In the genomic region with DNA sequence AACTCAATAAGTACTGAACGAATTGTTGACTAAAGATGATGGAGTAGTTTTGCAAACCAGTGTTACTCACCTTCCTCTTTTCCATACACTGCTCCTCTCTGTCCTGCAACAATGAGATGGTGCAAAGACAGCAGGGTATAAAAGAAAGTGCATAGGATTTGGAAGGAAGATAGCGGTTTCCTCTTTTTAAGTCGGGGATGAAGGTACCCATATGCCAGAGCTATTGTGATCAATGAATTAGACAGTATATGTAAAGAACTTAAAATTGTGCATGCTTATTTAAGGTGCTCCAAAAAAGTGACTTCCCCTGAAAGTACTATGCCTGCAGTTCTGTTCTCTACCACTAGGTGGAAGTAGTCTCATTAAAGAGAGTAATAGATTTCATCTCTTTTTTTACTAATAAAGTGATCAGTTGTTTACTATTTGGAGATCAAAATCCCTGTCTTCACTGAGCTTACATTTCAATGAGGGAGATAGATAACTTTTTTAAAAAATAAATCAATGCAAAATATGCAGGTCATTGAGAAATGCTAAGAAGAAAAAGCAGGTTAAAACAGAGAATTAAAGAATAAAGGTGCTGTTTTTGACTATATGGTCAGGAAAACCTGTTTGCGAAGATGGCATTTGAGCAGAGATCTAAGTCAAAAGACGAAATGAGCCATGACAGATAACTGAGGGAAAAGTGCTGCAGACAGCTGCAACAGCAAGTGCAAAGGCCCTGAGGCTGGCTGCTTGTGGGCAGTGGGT, we compare ENCODE assay signal across 8 cellular contexts.
A peak's percentile ranks its signal among the peaks of the same experiment; 100 is the strongest.
DNase-seq lines count a peak whose midpoint lies in the region; ATAC-seq, FAIRE-seq and TF ChIP-seq lines count a peak whose summit lies in the region.

No MANE protein-coding gene starts in this region.

- H3K36me3 ChIP-seq in A673 (ENCODE audit: insufficient read depth, low read length, poor library complexity, severe bottlenecking), result no peaks in the 10 kb centered on the region

- TF ChIP-seq CTCF in A673 (conservative IDR thresholded peaks at IDR 0.05; ENCODE audit: low read depth, low read length), result peak; percentile 83
- TF ChIP-seq CTCF in GM12875 (IDR thresholded peaks at IDR 0.05; ENCODE audit: borderline replicate concordance, insufficient read depth, low read depth, low read length), result peak; percentile 59; the same call in 1 of the 2 replicates
- TF ChIP-seq CTCF in foreskin keratinocyte (conservative IDR thresholded peaks at IDR 0.05), result peak; percentile 83

- FAIRE-seq in HTR-8/SVneo (lab: Jason Lieb, UNC) (no peak), H54 (lab: Jason Lieb, UNC) (no peak)

- H3K4me3 ChIP-seq in A673 (ENCODE audit: low read depth, low read length, poor library complexity, severe bottlenecking), result no peak overlapping the region
- no peak overlapping the region for H3K4me3 ChIP-seq in GM12875 (ENCODE audit: low read depth, low read length)

- CTCF ChIA-PET in A673 (lab: Charles Lee), result no interaction called here

- ATAC-seq in foreskin keratinocyte, result no peak
- ATAC-seq in GM18907 (IDR thresholded peaks at IDR 0.05; ENCODE audit: unreplicated experiment), result no peak

- no peaks in the 10 kb centered on the region for H3K9me3 ChIP-seq in A673 (ENCODE audit: low read depth, low read length, poor library complexity, severe bottlenecking)

- intact Hi-C loops in A673 (cut with micrococcal nuclease; ENCODE audit: unreplicated experiment), result no loop called here

- no peak for TF ChIP-seq POLR2A in H54 (IDR thresholded peaks at IDR 0.05; ENCODE audit: low read depth, low read length)

- H3K27me3 ChIP-seq in A673 (replicated peaks; ENCODE audit: insufficient read depth, low read depth, low read length, poor library complexity) (no peaks in the 10 kb centered on the region), foreskin keratinocyte (peaks cover 5% of the 10 kb centered on the region)

- POLR2A ChIA-PET in A673 (lab: Charles Lee; ENCODE audit: low non-redundant PET), result no interaction called here

- no peak overlapping the region for H3K27ac ChIP-seq in A673 (ENCODE audit: low read depth, low read length, poor library complexity, severe bottlenecking)
- H3K27ac ChIP-seq in foreskin keratinocyte, result no peak overlapping the region

- no TSS peak for BruUV-seq in A673 (replicated peaks; lab: Mats Ljungman, UMichigan)

- DNase-seq in A673 (ENCODE audit: low spot score) (peak; percentile 38), RKO (ENCODE audit: low spot score) (peak; percentile 43), foreskin keratinocyte (peak in 1 of 2 donors; percentile 18), HTR-8/SVneo (ENCODE audit: insufficient read length, low spot score) (no peak), H54 (ENCODE audit: insufficient read length, low spot score) (no peak), cerebellar cortex (ENCODE audit: low spot score) (no peak)

- no peaks in the 10 kb centered on the region for H3K4me1 ChIP-seq in A673 (ENCODE audit: insufficient read depth, low read length, poor library complexity, severe bottlenecking)
- no peaks in the 10 kb centered on the region for H3K4me1 ChIP-seq in foreskin keratinocyte

Comparison
In these comparisons a context has a peak if more than half of its experiments do, and no peak if none do; other contexts are left out.
1. DNase-seq: peak in A673 (single experiment) and RKO (single experiment); none in HTR-8/SVneo (single experiment), H54 (single experiment) and cerebellar cortex (single experiment).
2. Peak in every context shown above with its lines, with median percentiles within 50 percentile points of each other: CTCF ChIP-seq.